Comparison of ENCODE assay signal across 1 cellular context in genomic region chr6:145734486-145735355, GRCh38.
TF ChIP-seq lines count a peak whose summit lies in the region.

No MANE protein-coding gene starts in this region.

TF ChIP-seq in K562, 482 proteins besides CTCF, POLR2A, EP300 and RAD21 (continued from another document and continues in another):
- TF ChIP-seq CHAMP1 (IDR thresholded peaks at IDR 0.05) = peak; percentile 58; the same call in 1 of the 2 replicates
- TF ChIP-seq DACH1 (IDR thresholded peaks at IDR 0.05; ENCODE audit: partially characterized antibody) = peak; percentile 24
- TF ChIP-seq, protein P1, sequence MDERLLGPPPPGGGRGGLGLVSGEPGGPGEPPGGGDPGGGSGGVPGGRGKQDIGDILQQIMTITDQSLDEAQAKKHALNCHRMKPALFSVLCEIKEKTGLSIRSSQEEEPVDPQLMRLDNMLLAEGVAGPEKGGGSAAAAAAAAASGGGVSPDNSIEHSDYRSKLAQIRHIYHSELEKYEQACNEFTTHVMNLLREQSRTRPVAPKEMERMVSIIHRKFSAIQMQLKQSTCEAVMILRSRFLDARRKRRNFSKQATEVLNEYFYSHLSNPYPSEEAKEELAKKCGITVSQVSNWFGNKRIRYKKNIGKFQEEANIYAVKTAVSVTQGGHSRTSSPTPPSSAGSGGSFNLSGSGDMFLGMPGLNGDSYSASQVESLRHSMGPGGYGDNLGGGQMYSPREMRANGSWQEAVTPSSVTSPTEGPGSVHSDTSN (CRISPR knock-in tag; IDR thresholded peaks at IDR 0.05; ENCODE audit: low read depth) = no peak
- TF ChIP-seq, protein P1 (tag; conservative IDR thresholded peaks at IDR 0.05; ENCODE audit: low read depth) = no peak
- no peak for TF ChIP-seq ZKSCAN8 (CRISPR knock-in tag; IDR thresholded peaks at IDR 0.05)
- TF ChIP-seq EWSR1 (IDR thresholded peaks at IDR 0.05; ENCODE audit: borderline replicate concordance, low read depth, partially characterized antibody) = no peak
- TF ChIP-seq, protein P2, sequence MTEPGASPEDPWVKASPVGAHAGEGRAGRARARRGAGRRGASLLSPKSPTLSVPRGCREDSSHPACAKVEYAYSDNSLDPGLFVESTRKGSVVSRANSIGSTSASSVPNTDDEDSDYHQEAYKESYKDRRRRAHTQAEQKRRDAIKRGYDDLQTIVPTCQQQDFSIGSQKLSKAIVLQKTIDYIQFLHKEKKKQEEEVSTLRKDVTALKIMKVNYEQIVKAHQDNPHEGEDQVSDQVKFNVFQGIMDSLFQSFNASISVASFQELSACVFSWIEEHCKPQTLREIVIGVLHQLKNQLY (CRISPR knock-in tag; conservative IDR thresholded peaks at IDR 0.05) = no peak
- no peak for TF ChIP-seq TFAM (CRISPR knock-in tag; conservative IDR thresholded peaks at IDR 0.05)
- no peak for TF ChIP-seq NFIX (CRISPR knock-in tag; IDR thresholded peaks at IDR 0.05; ENCODE audit: low read depth)
- TF ChIP-seq, protein P3, sequence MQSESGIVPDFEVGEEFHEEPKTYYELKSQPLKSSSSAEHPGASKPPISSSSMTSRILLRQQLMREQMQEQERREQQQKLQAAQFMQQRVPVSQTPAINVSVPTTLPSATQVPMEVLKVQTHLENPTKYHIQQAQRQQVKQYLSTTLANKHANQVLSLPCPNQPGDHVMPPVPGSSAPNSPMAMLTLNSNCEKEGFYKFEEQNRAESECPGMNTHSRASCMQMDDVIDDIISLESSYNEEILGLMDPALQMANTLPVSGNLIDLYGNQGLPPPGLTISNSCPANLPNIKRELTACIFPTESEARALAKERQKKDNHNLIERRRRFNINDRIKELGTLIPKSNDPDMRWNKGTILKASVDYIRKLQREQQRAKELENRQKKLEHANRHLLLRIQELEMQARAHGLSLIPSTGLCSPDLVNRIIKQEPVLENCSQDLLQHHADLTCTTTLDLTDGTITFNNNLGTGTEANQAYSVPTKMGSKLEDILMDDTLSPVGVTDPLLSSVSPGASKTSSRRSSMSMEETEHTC (IDR thresholded peaks at IDR 0.05) = 0 out of 2 replicates have a peak, but pooled peaks have one; percentile 2
- no peak for TF ChIP-seq PPARD (CRISPR knock-in tag; IDR thresholded peaks at IDR 0.05)
- no peak for TF ChIP-seq RFX7 (CRISPR knock-in tag; IDR thresholded peaks at IDR 0.05)
- no peak for TF ChIP-seq FOXJ3 (CRISPR knock-in tag; IDR thresholded peaks at IDR 0.05)
- no peak; the same call in 1 of the 2 replicates for TF ChIP-seq KLF10 (CRISPR knock-in tag; IDR thresholded peaks at IDR 0.05)
- no peak for TF ChIP-seq NFE2 (IDR thresholded peaks at IDR 0.05; ENCODE audit: low read depth)
- no peak for TF ChIP-seq SIX5 (IDR thresholded peaks at IDR 0.05; ENCODE audit: borderline replicate concordance in 1 of 2, insufficient read depth in 1 of 2, low read depth in 1 of 2, low read length in 2 of 2)
- TF ChIP-seq, protein P4, sequence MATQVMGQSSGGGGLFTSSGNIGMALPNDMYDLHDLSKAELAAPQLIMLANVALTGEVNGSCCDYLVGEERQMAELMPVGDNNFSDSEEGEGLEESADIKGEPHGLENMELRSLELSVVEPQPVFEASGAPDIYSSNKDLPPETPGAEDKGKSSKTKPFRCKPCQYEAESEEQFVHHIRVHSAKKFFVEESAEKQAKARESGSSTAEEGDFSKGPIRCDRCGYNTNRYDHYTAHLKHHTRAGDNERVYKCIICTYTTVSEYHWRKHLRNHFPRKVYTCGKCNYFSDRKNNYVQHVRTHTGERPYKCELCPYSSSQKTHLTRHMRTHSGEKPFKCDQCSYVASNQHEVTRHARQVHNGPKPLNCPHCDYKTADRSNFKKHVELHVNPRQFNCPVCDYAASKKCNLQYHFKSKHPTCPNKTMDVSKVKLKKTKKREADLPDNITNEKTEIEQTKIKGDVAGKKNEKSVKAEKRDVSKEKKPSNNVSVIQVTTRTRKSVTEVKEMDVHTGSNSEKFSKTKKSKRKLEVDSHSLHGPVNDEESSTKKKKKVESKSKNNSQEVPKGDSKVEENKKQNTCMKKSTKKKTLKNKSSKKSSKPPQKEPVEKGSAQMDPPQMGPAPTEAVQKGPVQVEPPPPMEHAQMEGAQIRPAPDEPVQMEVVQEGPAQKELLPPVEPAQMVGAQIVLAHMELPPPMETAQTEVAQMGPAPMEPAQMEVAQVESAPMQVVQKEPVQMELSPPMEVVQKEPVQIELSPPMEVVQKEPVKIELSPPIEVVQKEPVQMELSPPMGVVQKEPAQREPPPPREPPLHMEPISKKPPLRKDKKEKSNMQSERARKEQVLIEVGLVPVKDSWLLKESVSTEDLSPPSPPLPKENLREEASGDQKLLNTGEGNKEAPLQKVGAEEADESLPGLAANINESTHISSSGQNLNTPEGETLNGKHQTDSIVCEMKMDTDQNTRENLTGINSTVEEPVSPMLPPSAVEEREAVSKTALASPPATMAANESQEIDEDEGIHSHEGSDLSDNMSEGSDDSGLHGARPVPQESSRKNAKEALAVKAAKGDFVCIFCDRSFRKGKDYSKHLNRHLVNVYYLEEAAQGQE (CRISPR knock-in tag; IDR thresholded peaks at IDR 0.05; ENCODE audit: low read depth) = peak; percentile 38
- TF ChIP-seq ARID1B (IDR thresholded peaks at IDR 0.05) = peak; percentile 43
- no peak for TF ChIP-seq ZNF57 (CRISPR knock-in tag; IDR thresholded peaks at IDR 0.05)
- no peak for TF ChIP-seq ZNF239 (CRISPR knock-in tag; IDR thresholded peaks at IDR 0.05)
- no peak for TF ChIP-seq ZNF3 (CRISPR knock-in tag; IDR thresholded peaks at IDR 0.05)
- no peak for TF ChIP-seq HMGXB4 (CRISPR knock-in tag; IDR thresholded peaks at IDR 0.05)
- TF ChIP-seq FOXJ2 (tag; IDR thresholded peaks at IDR 0.05) = no peak; the same call in none of the 2 replicates
- TF ChIP-seq SMARCB1 (IDR thresholded peaks at IDR 0.05; ENCODE audit: insufficient read length, low read depth) = no peak
- TF ChIP-seq SNRNP70 (optimal IDR thresholded peaks at IDR 0.05; ENCODE audit: low read depth, low read length) = no peak
- peak; percentile 70 for TF ChIP-seq FIP1L1 (IDR thresholded peaks at IDR 0.05; ENCODE audit: low read depth, low read length, poor library complexity, severe bottlenecking)
- TF ChIP-seq ZNF507 (tag; conservative IDR thresholded peaks at IDR 0.05) = no peak
- no peak for TF ChIP-seq CC2D1A (IDR thresholded peaks at IDR 0.05)
- no peak for TF ChIP-seq RFX5 (IDR thresholded peaks at IDR 0.05; ENCODE audit: low read depth, low read length)
- TF ChIP-seq TRIM24 (IDR thresholded peaks at IDR 0.05) = peak in 1 of 2 experiments; percentile 63; a peak in 2 of 4 replicates
- peak; percentile 69; the same call in 1 of the 2 replicates for TF ChIP-seq RBM14 (IDR thresholded peaks at IDR 0.05; ENCODE audit: borderline replicate concordance, insufficient read depth, low read depth, low read length)
- no peak for TF ChIP-seq NFATC3 (IDR thresholded peaks at IDR 0.05)
- 0 out of 2 replicates have a peak, but pooled peaks have one; percentile 24 for TF ChIP-seq ZNF583 (CRISPR knock-in tag; IDR thresholded peaks at IDR 0.05)
- TF ChIP-seq KDM4B (IDR thresholded peaks at IDR 0.05; ENCODE audit: borderline replicate concordance in 2 of 2, low read depth in 1 of 2) = peak in 1 of 2 experiments; percentile 45; a peak in 1 of 4 replicates
- TF ChIP-seq ZC3H11A (IDR thresholded peaks at IDR 0.05; ENCODE audit: low read depth, low read length) = no peak
- no peak; the same call in 1 of the 2 replicates for TF ChIP-seq ZNF695 (CRISPR knock-in tag; IDR thresholded peaks at IDR 0.05)
- no peak for TF ChIP-seq RBM25 (IDR thresholded peaks at IDR 0.05; ENCODE audit: low read depth, low read length, severe bottlenecking)
- no peak for TF ChIP-seq ZNF274 (IDR thresholded peaks at IDR 0.05; ENCODE audit: borderline replicate concordance, low read depth, low read length)
- TF ChIP-seq TGIF2 (CRISPR knock-in tag; IDR thresholded peaks at IDR 0.05) = no peak
- TF ChIP-seq RAD51 (IDR thresholded peaks at IDR 0.05; ENCODE audit: borderline replicate concordance, low read depth) = 0 out of 2 replicates have a peak, but pooled peaks have one; percentile 17
- TF ChIP-seq, protein P5, sequence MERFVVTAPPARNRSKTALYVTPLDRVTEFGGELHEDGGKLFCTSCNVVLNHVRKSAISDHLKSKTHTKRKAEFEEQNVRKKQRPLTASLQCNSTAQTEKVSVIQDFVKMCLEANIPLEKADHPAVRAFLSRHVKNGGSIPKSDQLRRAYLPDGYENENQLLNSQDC (CRISPR knock-in tag; IDR thresholded peaks at IDR 0.05) = no peak
- no peak for TF ChIP-seq MTF1 (CRISPR knock-in tag; IDR thresholded peaks at IDR 0.05; ENCODE audit: borderline replicate concordance)
- no peak for TF ChIP-seq CAMTA2 (CRISPR knock-in tag; conservative IDR thresholded peaks at IDR 0.05)
- TF ChIP-seq ARID3B (CRISPR knock-in tag; IDR thresholded peaks at IDR 0.05; ENCODE audit: borderline replicate concordance) = no peak
- peak; percentile 26 for TF ChIP-seq HDAC3 (IDR thresholded peaks at IDR 0.05; ENCODE audit: borderline replicate concordance, partially characterized antibody)
- no peak for TF ChIP-seq SPI1 (IDR thresholded peaks at IDR 0.05; ENCODE audit: borderline replicate concordance, low read depth, low read length)
- TF ChIP-seq ATF2 (CRISPR knock-in tag; IDR thresholded peaks at IDR 0.05) = no peak
- TF ChIP-seq ZNF76 (CRISPR knock-in tag; IDR thresholded peaks at IDR 0.05; ENCODE audit: borderline replicate concordance) = no peak
- no peak for TF ChIP-seq MAFF (IDR thresholded peaks at IDR 0.05; ENCODE audit: low read length)
- TF ChIP-seq ZFX (CRISPR knock-in tag; IDR thresholded peaks at IDR 0.05) = peak; percentile 93
- TF ChIP-seq FOXM1 (IDR thresholded peaks at IDR 0.05; ENCODE audit: low read depth) = 0 out of 2 replicates have a peak, but pooled peaks have one; percentile 19
- 0 out of 2 replicates have a peak, but pooled peaks have one; percentile 13 for TF ChIP-seq FOXM1 (CRISPR knock-in tag; IDR thresholded peaks at IDR 0.05; ENCODE audit: low read depth)
- 0 out of 2 replicates have a peak, but pooled peaks have one; percentile 27 for TF ChIP-seq HCFC1 (IDR thresholded peaks at IDR 0.05; ENCODE audit: low read depth, low read length)
- no peak for TF ChIP-seq PTBP1 (IDR thresholded peaks at IDR 0.05; ENCODE audit: low read depth, low read length)
- TF ChIP-seq BMI1 (IDR thresholded peaks at IDR 0.05; ENCODE audit: low read length) = no peak
- TF ChIP-seq ZNF316 (IDR thresholded peaks at IDR 0.05) = no peak
